Comparison of ENCODE assay signal across 6 cellular contexts in genomic region chr17:7323731-7324437, GRCh38. TPM values are rescaled to one million over a fixed set of nuclear protein-coding genes. Genes with fewer than 3 reads are reported as not detected.
DNase-seq lines count a peak whose midpoint lies in the region; ATAC-seq and TF ChIP-seq lines count a peak whose summit lies in the region.

No MANE protein-coding gene starts in this region.

- H3K27ac ChIP-seq in RWPE2 (ENCODE audit: poor library complexity, severe bottlenecking) = no peak overlapping the region
- H3K27ac ChIP-seq in prostate gland = no peak overlapping the region

- no peak for DNase-seq in AG09319 (ENCODE audit: extremely low read depth, low read depth)
- no peak for DNase-seq in RWPE2 (ENCODE audit: low spot score)
- DNase-seq in chondrocyte (ENCODE audit: low spot score) = no peak
- DNase-seq in prostate gland (ENCODE audit: low spot score) = peak; percentile 43
- no peak for DNase-seq in MV-4-11 (lab: John Stamatoyannopoulos, UW)

- TF ChIP-seq CTCF in AG09319 (IDR thresholded peaks at IDR 0.05; ENCODE audit: low read depth, low read length) (peak; percentile 87), RWPE2 (IDR thresholded peaks at IDR 0.05; ENCODE audit: poor library complexity, severe bottlenecking) (peak; percentile 73), chondrocyte (IDR thresholded peaks at IDR 0.05) (peak; percentile 84), prostate gland (IDR thresholded peaks at IDR 0.05) (peak; percentile 74 to 78 (median 76))

- H3K27me3 ChIP-seq in RWPE2 (ENCODE audit: insufficient read depth, poor library complexity, severe bottlenecking) = no peaks in the 10 kb centered on the region
- no peaks in the 10 kb centered on the region for H3K27me3 ChIP-seq in prostate gland (replicated peaks; ENCODE audit: insufficient read depth)

- H3K9me3 ChIP-seq in RWPE2 (ENCODE audit: severe bottlenecking) (no peaks in the 10 kb centered on the region), prostate gland (no peaks in the 10 kb centered on the region)

- intact Hi-C loops in prostate gland (cut with DNase I) = no loop called here

- TF ChIP-seq POLR2A in prostate gland (IDR thresholded peaks at IDR 0.05) = no peak

- peaks cover 20% of the 10 kb centered on the region for H3K36me3 Mint-ChIP-seq in chondrocyte (ENCODE audit: low read depth)

- peaks cover 15% of the 10 kb centered on the region for H3K4me1 Mint-ChIP-seq in chondrocyte (ENCODE audit: low read depth)

- 62% methylated on average over 39 of the region's 39 CpGs for WGBS in prostate gland

- no peaks in the 10 kb centered on the region for H3K9me3 Mint-ChIP-seq in chondrocyte (ENCODE audit: low read depth)

- H3K4me3 ChIP-seq in RWPE2 (ENCODE audit: severe bottlenecking) (no peak overlapping the region), prostate gland (no peak overlapping the region)

- H3K4me1 ChIP-seq in RWPE2 (ENCODE audit: insufficient read depth, poor library complexity, severe bottlenecking) (no peaks in the 10 kb centered on the region), prostate gland (replicated peaks) (no peaks in the 10 kb centered on the region)

- no peaks in the 10 kb centered on the region for H3K27me3 Mint-ChIP-seq in chondrocyte (ENCODE audit: low read depth)

- no peak overlapping the region for H3K4me3 Mint-ChIP-seq in chondrocyte (ENCODE audit: unreplicated experiment)

- peak; percentile 51 for ATAC-seq in RWPE2 (ENCODE audit: low read depth)
- no peak for ATAC-seq in HG02938 (IDR thresholded peaks at IDR 0.05; ENCODE audit: unreplicated experiment)

- H3K36me3 ChIP-seq in RWPE2 (ENCODE audit: low read depth) (peaks cover 61% of the 10 kb centered on the region), prostate gland (peaks cover 11 to 13% of the 10 kb centered on the region in 2 donors)

- no peak overlapping the region for H3K27ac Mint-ChIP-seq in chondrocyte (ENCODE audit: unreplicated experiment)

RNA-seq across cellular contexts. Expression of gene NEURL4, which starts 5.3 kb away (rescaled TPM):
- 28.0 to 43.3 TPM (median 32.4 TPM) in 3 replicates for total RNA-seq in chondrocyte
- total RNA-seq in prostate gland = 10 to 100 TPM; 15.7 to 36.0 TPM

RNA-seq across cellular contexts. Expression of gene GPS2, which starts 8.7 kb away (rescaled TPM):
- total RNA-seq in chondrocyte (43.9 to 64.9 TPM (median 55.3 TPM) in 3 replicates), prostate gland (100 to 1,000 TPM in 1 of 2 donors, 10 to 100 TPM in 1; 88.4 to 140 TPM)

RNA-seq across cellular contexts. Expression of gene ACAP1, which starts 12.4 kb away (rescaled TPM):
- total RNA-seq in chondrocyte (2.9 to 6.8 TPM (median 3.7 TPM) in 3 replicates), prostate gland (1 to 10 TPM; 2.5 to 6.5 TPM)

RNA-seq across cellular contexts. Expression of gene EIF5A, which starts 16.5 kb away (rescaled TPM):
- 364 to 494 TPM (median 376 TPM) in 3 replicates for total RNA-seq in chondrocyte
- total RNA-seq in prostate gland = 100 to 1,000 TPM; 172 to 195 TPM

RNA-seq across cellular contexts. Expression of gene KCTD11, which starts 28.1 kb away (rescaled TPM):
- 16.6 to 23.3 TPM (median 23.0 TPM) in 3 replicates for total RNA-seq in chondrocyte
- total RNA-seq in prostate gland = 10 to 100 TPM in 1 of 2 donors, 1 to 10 TPM in 1; 8.9 to 15.2 TPM
